Comparison of ENCODE assay signal across 1 cellular context in genomic region chr21:37717534-37717933, GRCh38.
TF ChIP-seq lines count a peak whose summit lies in the region.

No MANE protein-coding gene starts in this region.

TF ChIP-seq in HepG2, 621 proteins besides CTCF, POLR2A, EP300 and RAD21 (continued from another document):
- TF ChIP-seq ZNF414 (CRISPR knock-in tag; IDR thresholded peaks at IDR 0.05) (no peak), NR2F6 (IDR thresholded peaks at IDR 0.05) (no peak), NR2F6 (CRISPR knock-in tag; IDR thresholded peaks at IDR 0.05) (no peak), ZNF558 (CRISPR knock-in tag; IDR thresholded peaks at IDR 0.05; ENCODE audit: borderline replicate concordance) (no peak)
TF ChIP-seq in HepG2: peak in this region for 0.
